In the genomic region with DNA sequence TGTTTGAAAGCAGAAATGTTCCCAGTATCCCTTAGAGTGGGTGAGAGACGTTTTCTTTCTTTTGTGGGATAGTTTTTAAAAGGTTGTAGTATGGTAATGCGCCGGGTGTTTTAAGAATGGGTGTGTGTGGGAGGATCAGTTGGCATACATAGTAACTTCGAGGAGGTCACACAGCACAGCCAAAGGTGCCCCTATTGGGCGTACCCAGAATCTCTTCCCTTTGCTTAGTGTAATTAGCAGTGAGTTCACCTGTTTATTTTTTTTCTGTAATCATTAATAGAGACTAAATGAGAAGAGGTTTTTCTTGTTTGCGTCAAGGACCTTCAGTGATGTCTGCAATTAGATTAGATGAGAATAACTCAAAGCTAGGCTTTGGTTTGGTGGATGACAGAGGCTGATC, we compare ENCODE assay signal across 9 cellular contexts. TPM values are rescaled to one million over a fixed set of nuclear protein-coding genes. Genes with fewer than 3 reads are reported as not detected.
DNase-seq lines count a peak whose midpoint lies in the region; TF ChIP-seq lines count a peak whose summit lies in the region.
"Had no signal": no experiment of that assay in that cellular context is flagged by ENCODE, and none has a peak within 500 bp of the region (broad histone marks: within the 10 kb centered on the region; RNA-seq: fewer than 3 reads in every experiment).

No MANE protein-coding gene starts in this region.

- peaks cover under 1% of the 10 kb centered on the region for H3K36me3 Mint-ChIP-seq in MCF 10A (ENCODE audit: insufficient read depth, unreplicated experiment)
- peaks cover 0 to 3% (median 0%) of the 10 kb centered on the region in 3 donors for H3K36me3 Mint-ChIP-seq in immature natural killer cell

- H3K4me3 Mint-ChIP-seq in MCF 10A (ENCODE audit: unreplicated experiment) = no peak overlapping the region
- H3K4me3 Mint-ChIP-seq in immature natural killer cell = no peak overlapping the region
- H3K4me3 Mint-ChIP-seq: activated naive CD8-positive, alpha-beta T cell had no signal

- H3K27ac Mint-ChIP-seq in MCF 10A (ENCODE audit: low read depth, unreplicated experiment) = no peak overlapping the region
- peak overlapping the region in 2 of 6 donors; percentile 80 to 91 for H3K27ac Mint-ChIP-seq in immature natural killer cell

- peak overlapping the region; percentile 87 to 97 (median 92) for H3K4me2 ChIP-seq in BLaER1 treated with 17β-estradiol and CSF1 and Interleukin-3, amounts not matched to agents 10 nM and 100 nM

- H3K36me3 ChIP-seq in BLaER1 treated with 17β-estradiol and CSF1 and Interleukin-3, amounts not matched to agents 10 nM and 100 nM = peaks cover 0 to 19% (median 5%) of the 10 kb centered on the region in 11 experiments; a peak in 7 of 22 replicates
- H3K36me3 ChIP-seq in HUES48 (ENCODE audit: control insufficient read depth, insufficient read depth, low read length) = peaks cover 6% of the 10 kb centered on the region; the same call in 1 of the 2 replicates

- TF ChIP-seq CTCF in MCF 10A (IDR thresholded peaks at IDR 0.05; ENCODE audit: unreplicated experiment) = no peak

- H3K4me1 Mint-ChIP-seq in MCF 10A (ENCODE audit: insufficient read depth, unreplicated experiment) = peaks cover 14% of the 10 kb centered on the region
- peaks cover 29 to 34% of the 10 kb centered on the region in 2 donors for H3K4me1 Mint-ChIP-seq in immature natural killer cell

- no peaks in the 10 kb centered on the region for H3K27me3 ChIP-seq in BLaER1 treated with 17β-estradiol and CSF1 and Interleukin-3, amounts not matched to agents 10 nM and 100 nM
- H3K27me3 ChIP-seq in HUES48 (ENCODE audit: control insufficient read depth, insufficient read depth, low read length) = no peaks in the 10 kb centered on the region

- TSS peak; percentile 36 for BruUV-seq in MCF 10A (replicated peaks; lab: Mats Ljungman, UMichigan)

- intact Hi-C loops in MCF 10A (cut with micrococcal nuclease) = loop anchor here (2.0 kb wide), 1 partner anchor 33 kb away; no protein-coding TSS in a partner anchor

- H3K9me3 Mint-ChIP-seq in MCF 10A (ENCODE audit: unreplicated experiment) (no peaks in the 10 kb centered on the region), immature natural killer cell (no peaks in the 10 kb centered on the region)

- CTCF ChIA-PET in MCF 10A (lab: Yijun Ruan, JAX) = interaction anchor here (0.7 to 1.8 kb wide), 3 partner anchors 16 to 32 kb away, joined by 4 to 7 read pairs (median 4); no protein-coding TSS in a partner anchor

- no peaks in the 10 kb centered on the region for H3K9me3 ChIP-seq in BLaER1 treated with 17β-estradiol and CSF1 and Interleukin-3, amounts not matched to agents 10 nM and 100 nM (replicated peaks in 1 of 11)
- no peaks in the 10 kb centered on the region for H3K9me3 ChIP-seq in HUES48 (ENCODE audit: control insufficient read depth, insufficient read depth, low read length)

- DNase-seq in MCF 10A (ENCODE audit: unreplicated experiment) (peak; percentile 30), myocyte (ENCODE audit: low read depth) (peak; percentile 15), immature natural killer cell (no peak), NCI-H2107 treated with DMSO at 0.1 percent for 48 hours (lab: John Stamatoyannopoulos, UW; ENCODE audit: unreplicated experiment) (no peak), NCI-H1092 (lab: John Stamatoyannopoulos, UW) (no peak)
- DNase-seq in activated effector memory CD4-positive, alpha-beta T cell treated with anti-CD3 and anti-CD28 coated beads, Interleukin-2, amount 50 U/mL, for 16 hours = no peak

- peak overlapping the region; percentile 75 to 88 (median 85); a peak in 19 of 22 replicates for H3K9ac ChIP-seq in BLaER1 treated with 17β-estradiol and CSF1 and Interleukin-3, amounts not matched to agents 10 nM and 100 nM
- no peak overlapping the region for H3K9ac ChIP-seq in HUES48 (ENCODE audit: low read depth, low read length)

- no peak overlapping the region; a peak in 1 of 22 replicates for H3K27ac ChIP-seq in BLaER1 treated with 17β-estradiol and CSF1 and Interleukin-3, amounts not matched to agents 10 nM and 100 nM
- peak overlapping the region; percentile 90 for H3K27ac ChIP-seq in HUES48 (ENCODE audit: low read depth, low read length)

- H4K20me1 ChIP-seq in BLaER1 treated with 17β-estradiol and CSF1 and Interleukin-3, amounts not matched to agents 10 nM and 100 nM = peaks cover 0 to 41% (median 27%) of the 10 kb centered on the region in 11 experiments; a peak in 15 of 22 replicates

- peak overlapping the region; percentile 88 to 97 (median 93) for H3K4me3 ChIP-seq in BLaER1 treated with 17β-estradiol and CSF1 and Interleukin-3, amounts not matched to agents 10 nM and 100 nM
- H3K4me3 ChIP-seq in HUES48 (ENCODE audit: low read depth, low read length) = peak overlapping the region; percentile 79

- H3K4me1 ChIP-seq in BLaER1 treated with 17β-estradiol and CSF1 and Interleukin-3, amounts not matched to agents 10 nM and 100 nM = peaks cover 39 to 56% (median 49%) of the 10 kb centered on the region in 10 experiments
- H3K4me1 ChIP-seq in HUES48 (ENCODE audit: control insufficient read depth, insufficient read depth, low read length) = peaks cover 40% of the 10 kb centered on the region

- POLR2A ChIA-PET in MCF 10A (lab: Yijun Ruan, JAX) = interaction anchor here (0.6 to 3.8 kb wide), 18 partner anchors 9 to 1439 kb away, joined by 3 to 40 read pairs (median 4); a partner anchor contains a TSS

- H3K27me3 Mint-ChIP-seq in MCF 10A (ENCODE audit: insufficient read depth, unreplicated experiment) = no peaks in the 10 kb centered on the region
- H3K27me3 Mint-ChIP-seq in immature natural killer cell (ENCODE audit: low read depth in 3 of 3) = peaks cover 0 to 6% (median 5%) of the 10 kb centered on the region in 3 donors
- H3K27me3 Mint-ChIP-seq: activated naive CD8-positive, alpha-beta T cell had no signal

RNA-seq across cellular contexts. Expression of a gene that starts 1.5 kb away (rescaled TPM):
- total RNA-seq in MCF 10A (2022) (12.0 and 16.2 TPM in 2 replicates), myocyte (11.9 and 15.3 TPM in 2 replicates)
- 6.9 TPM for polyA plus RNA-seq in myocyte (2012)
- 1 to 10 TPM; 3.0 to 5.5 (median 5.0) TPM for polyA plus RNA-seq in immature natural killer cell

RNA-seq across cellular contexts. Expression of a gene that starts 3.2 kb away (rescaled TPM):
- total RNA-seq in MCF 10A (2022) (39.8 and 49.8 TPM in 2 replicates), myocyte (26.8 and 37.1 TPM in 2 replicates)
- 22.9 TPM for polyA plus RNA-seq in myocyte (2012)
- polyA plus RNA-seq in immature natural killer cell = 1 to 10 TPM; 1.1 to 1.9 (median 1.5) TPM

RNA-seq across cellular contexts. Expression of a gene that starts 40.1 kb away (rescaled TPM):
- 30.2 and 36.5 TPM in 2 replicates for total RNA-seq in MCF 10A (2022)
- total RNA-seq in myocyte = 86.0 and 94.5 TPM in 2 replicates
- 94.4 TPM for polyA plus RNA-seq in myocyte (2012)
- 10 to 100 TPM; 10.6 to 27.8 (median 20.7) TPM for polyA plus RNA-seq in immature natural killer cell

Comparison
In these comparisons a context has a peak if more than half of its experiments do, and no peak if none do; other contexts are left out.
1. DNase-seq: peak in MCF 10A (single experiment) and myocyte (single experiment); none in activated effector memory CD4-positive, alpha-beta T cell treated with anti-CD3 and anti-CD28 coated beads, Interleukin-2, amount 50 U/mL, for 16 hours (single experiment), immature natural killer cell (0 of 3), NCI-H2107 treated with DMSO at 0.1 percent for 48 hours (single experiment) and NCI-H1092 (single experiment).